Comparison of ENCODE assay signal across 25 cellular contexts in genomic region chr6:161132384-161132783, GRCh38.
DNase-seq lines count a peak whose midpoint lies in the region; ATAC-seq, FAIRE-seq and TF ChIP-seq lines count a peak whose summit lies in the region.
"Had no signal": no experiment of that assay in that cellular context is flagged by ENCODE, and none has a peak within 500 bp of the region (broad histone marks: within the 10 kb centered on the region; RNA-seq: fewer than 3 reads in every experiment).

No MANE protein-coding gene starts in this region.

- 0 out of 2 replicates have a peak, but pooled peaks have one; percentile 22 for TF ChIP-seq POLR2A in GM12878 (IDR thresholded peaks at IDR 0.05; ENCODE audit: low read depth, low read length)

- H3K9me3 Mint-ChIP-seq in activated CD4-positive, alpha-beta memory T cell treated with anti-CD3 and anti-CD28 coated beads, Interleukin-2, amount 10 ng/mL, durations not matched to agents 7 days and 5 days, result no peaks in the 10 kb centered on the region
- no peaks in the 10 kb centered on the region for H3K9me3 Mint-ChIP-seq in activated CD4-positive, alpha-beta memory T cell treated with anti-CD3 and anti-CD28 coated beads for 36 hours
- H3K9me3 Mint-ChIP-seq: HFFc6, IgD-negative memory B cell had no signal

- no peaks in the 10 kb centered on the region; the same call in 1 of the 2 replicates for H4K20me1 ChIP-seq in GM12878 (ENCODE audit: control insufficient read depth, insufficient read depth)
- H4K20me1 ChIP-seq: BLaER1 had no signal

- RAD21 ChIA-PET in GM12878 (lab: Charles Lee; ENCODE audit: unreplicated experiment), result no interaction called here

- H3K36me3 ChIP-seq in GM12878 (ENCODE audit: control insufficient read depth in 2 of 2, insufficient read depth in 2 of 2, low read length in 1 of 2) (peaks cover 1 to 6% of the 10 kb centered on the region in 2 experiments; a peak in 3 of 4 replicates), kidney (ENCODE audit: control insufficient read depth in 1 of 2, insufficient read depth in 2 of 2, low read length in 2 of 2) (peaks cover 13 to 18% of the 10 kb centered on the region in 2 donors)

- no peak overlapping the region for H3K4me3 Mint-ChIP-seq in activated CD4-positive, alpha-beta memory T cell treated with anti-CD3 and anti-CD28 coated beads, Interleukin-2, amount 10 ng/mL, durations not matched to agents 7 days and 5 days
- no peak overlapping the region for H3K4me3 Mint-ChIP-seq in activated CD4-positive, alpha-beta memory T cell treated with anti-CD3 and anti-CD28 coated beads for 36 hours
- H3K4me3 Mint-ChIP-seq: CD14-positive monocyte; CD8-positive, alpha-beta memory T cell; GM23338; HFFc6; IgD-negative memory B cell had no signal

- no peak overlapping the region for H2AFZ ChIP-seq in GM12878 (ENCODE audit: control insufficient read depth, low read depth, low read length)
- H2AFZ ChIP-seq: GM23338 had no signal

- TF ChIP-seq RAD21 in GM12878 (IDR thresholded peaks at IDR 0.05; ENCODE audit: insufficient read depth, low read depth, low read length), result no peak

- no peaks in the 10 kb centered on the region for H3K27me3 ChIP-seq in GM12878 (replicated peaks in 1 of 2; ENCODE audit: control insufficient read depth in 2 of 2, insufficient read depth in 2 of 2, low read length in 1 of 2)
- H3K27me3 ChIP-seq: BLaER1 had no signal

- ATAC-seq in GM12878, result no peak
- ATAC-seq in HG03571 (IDR thresholded peaks at IDR 0.05; ENCODE audit: unreplicated experiment), result no peak
- ATAC-seq in HG03139 (IDR thresholded peaks at IDR 0.05; ENCODE audit: unreplicated experiment), result no peak
- ATAC-seq: GM23338, HepG2 had no signal

- H3K36me3 Mint-ChIP-seq in activated CD4-positive, alpha-beta memory T cell treated with anti-CD3 and anti-CD28 coated beads, Interleukin-2, amount 10 ng/mL, durations not matched to agents 7 days and 5 days (ENCODE audit: low read depth), result peaks cover 47% of the 10 kb centered on the region
- H3K36me3 Mint-ChIP-seq in activated CD4-positive, alpha-beta memory T cell treated with anti-CD3 and anti-CD28 coated beads for 36 hours, result peaks cover 14% of the 10 kb centered on the region

- CTCF ChIA-PET in activated CD4-positive, alpha-beta memory T cell treated with anti-CD3 and anti-CD28 coated beads, Interleukin-2, amount 10 ng/mL, durations not matched to agents 7 days and 5 days (lab: Charles Lee), result interaction anchor here (2.0 kb wide), 1 partner anchor 238 kb away, joined by 6 read pairs; no protein-coding TSS in a partner anchor
- CTCF ChIA-PET in activated CD4-positive, alpha-beta memory T cell treated with anti-CD3 and anti-CD28 coated beads for 36 hours (lab: Charles Lee), result no interaction called here
- CTCF ChIA-PET in GM12878 (lab: Yijun Ruan, JAX), result no interaction called here

- no peak for TF ChIP-seq CTCF in GM12878 (IDR thresholded peaks at IDR 0.05 in 2 of 3, conservative IDR thresholded peaks at IDR 0.05 in 1 of 3; ENCODE audit: control insufficient read depth in 2 of 3, extremely low read depth in 1 of 3, insufficient read depth in 1 of 3, low read depth in 3 of 3, low read length in 3 of 3)
- TF ChIP-seq CTCF in kidney (IDR thresholded peaks at IDR 0.05; ENCODE audit: borderline replicate concordance, extremely low read depth, insufficient read depth), result no peak

- in situ Hi-C loops in GM12878 (cut with MboI), result loop anchor here (25.0 kb wide), 1 partner anchor 230 kb away; no protein-coding TSS in a partner anchor

- H3K9me3 ChIP-seq in GM12878 (replicated peaks; ENCODE audit: control insufficient read depth, insufficient read depth, low read length), result no peaks in the 10 kb centered on the region
- no peaks in the 10 kb centered on the region for H3K9me3 ChIP-seq in kidney (ENCODE audit: control insufficient read depth in 1 of 2, low read length in 2 of 2)
- H3K9me3 ChIP-seq: BLaER1 had no signal

- DNase-seq in activated CD4-positive, alpha-beta memory T cell treated with anti-CD3 and anti-CD28 coated beads, Interleukin-2, amount 10 ng/mL, durations not matched to agents 7 days and 5 days, result peak; percentile 14
- DNase-seq in activated CD4-positive, alpha-beta memory T cell treated with anti-CD3 and anti-CD28 coated beads for 36 hours, result no peak
- no peak for DNase-seq in GM12878 (ENCODE audit: low read depth, low spot score)
- DNase-seq in kidney, result peak; percentile 58
- no peak for DNase-seq in NCI-H2029 treated with DMSO at 0.1 percent for 48 hours (lab: John Stamatoyannopoulos, UW)
- DNase-seq in DMS53 (lab: John Stamatoyannopoulos, UW), result no peak
- DNase-seq: 8988T; CD8-positive, alpha-beta memory T cell; COR-L47; DND-41; EL; HCEC 1CT; HFFc6; KG1 had no signal

- H3K4me1 ChIP-seq in GM12878 (ENCODE audit: control insufficient read depth, insufficient read depth, low read length) (peaks cover 13% of the 10 kb centered on the region), kidney (ENCODE audit: control insufficient read depth in 1 of 2, insufficient read depth in 1 of 2, low read depth in 1 of 2, low read length in 2 of 2) (peaks cover 2 to 5% of the 10 kb centered on the region in 2 donors)

- TF ChIP-seq EP300 in GM12878 (IDR thresholded peaks at IDR 0.05; ENCODE audit: borderline replicate concordance in 1 of 2, control insufficient read depth in 1 of 2, low read depth in 2 of 2, low read length in 2 of 2), result no peak

- no TSS peak for BruUV-seq in GM12878 (replicated peaks; lab: Mats Ljungman, UMichigan)

- FAIRE-seq in GM12878 (lab: Jason Lieb, UNC), result no peak
- FAIRE-seq in kidney (lab: Jason Lieb, UNC), result no peak
- FAIRE-seq: D721Med, GM12892, GM18507, H54, HepG2 had no signal

- no peak overlapping the region for H3K4me2 ChIP-seq in GM12878 (ENCODE audit: control insufficient read depth, insufficient read depth)
- H3K4me2 ChIP-seq: BLaER1, GM23338 had no signal

- peaks cover 16% of the 10 kb centered on the region for H3K4me1 Mint-ChIP-seq in activated CD4-positive, alpha-beta memory T cell treated with anti-CD3 and anti-CD28 coated beads, Interleukin-2, amount 10 ng/mL, durations not matched to agents 7 days and 5 days
- peaks cover 16% of the 10 kb centered on the region for H3K4me1 Mint-ChIP-seq in activated CD4-positive, alpha-beta memory T cell treated with anti-CD3 and anti-CD28 coated beads for 36 hours (ENCODE audit: low read depth)

- no peaks in the 10 kb centered on the region for H3K27me3 Mint-ChIP-seq in activated CD4-positive, alpha-beta memory T cell treated with anti-CD3 and anti-CD28 coated beads, Interleukin-2, amount 10 ng/mL, durations not matched to agents 7 days and 5 days
- H3K27me3 Mint-ChIP-seq in activated CD4-positive, alpha-beta memory T cell treated with anti-CD3 and anti-CD28 coated beads for 36 hours, result no peaks in the 10 kb centered on the region
- H3K27me3 Mint-ChIP-seq: IgD-negative memory B cell had no signal

- no peaks in the 10 kb centered on the region for H3K79me2 ChIP-seq in GM12878 (ENCODE audit: control insufficient read depth, insufficient read depth, low read length)

- H3K4me3 ChIP-seq in GM12878 (no peak overlapping the region), kidney (ENCODE audit: low read length in 2 of 2) (no peak overlapping the region)
- H3K4me3 ChIP-seq: BLaER1, GM23338 had no signal

- intact Hi-C loops in activated CD4-positive, alpha-beta memory T cell treated with anti-CD3 and anti-CD28 coated beads for 36 hours (cut with micrococcal nuclease), result no loop called here
- intact Hi-C loops in GM12878 (cut with micrococcal nuclease; ENCODE audit: unreplicated experiment), result no loop called here
- intact Hi-C loops in kidney (cut with DNase I), result no loop called here

- POLR2A ChIA-PET in activated CD4-positive, alpha-beta memory T cell treated with anti-CD3 and anti-CD28 coated beads, Interleukin-2, amount 10 ng/mL, durations not matched to agents 7 days and 5 days (lab: Charles Lee), result no interaction called here
- POLR2A ChIA-PET in activated CD4-positive, alpha-beta memory T cell treated with anti-CD3 and anti-CD28 coated beads for 36 hours (lab: Charles Lee), result no interaction called here
- POLR2A ChIA-PET in GM12878 (lab: Charles Lee), result no interaction called here

- SMC1A ChIA-PET in GM12878 (lab: Charles Lee; ENCODE audit: uncharacterized antibody, unreplicated experiment), result interaction anchor here (0.7 to 1.0 kb wide), 2 partner anchors 8 to 93 kb away, joined by 3 to 4 read pairs; no protein-coding TSS in a partner anchor

- 98% methylated on average over 11 of the region's 11 CpGs for WGBS in GM12878 (ENCODE audit: insufficient coverage, insufficient replicate concordance, low lambda C conversion rate, missing lambda C conversion rate)

- no peak overlapping the region for H3K27ac ChIP-seq in GM12878 (ENCODE audit: control insufficient read depth, insufficient read depth)
- no peak overlapping the region for H3K27ac ChIP-seq in kidney (ENCODE audit: low read depth in 2 of 2, low read length in 2 of 2)
- H3K27ac ChIP-seq: BLaER1 had no signal

- H3K9ac ChIP-seq in GM12878 (ENCODE audit: control insufficient read depth, insufficient read depth, low read length) (no peak overlapping the region), kidney (ENCODE audit: low read length in 2 of 2) (no peak overlapping the region)
- H3K9ac ChIP-seq: BLaER1 had no signal

- H3K27ac Mint-ChIP-seq in activated CD4-positive, alpha-beta memory T cell treated with anti-CD3 and anti-CD28 coated beads, Interleukin-2, amount 10 ng/mL, durations not matched to agents 7 days and 5 days, result no peak overlapping the region
- H3K27ac Mint-ChIP-seq in activated CD4-positive, alpha-beta memory T cell treated with anti-CD3 and anti-CD28 coated beads for 36 hours, result no peak overlapping the region
- H3K27ac Mint-ChIP-seq: GM23338, HFFc6, IgD-negative memory B cell had no signal

TF ChIP-seq in GM12878, 131 proteins besides CTCF, POLR2A, EP300 and RAD21 (continues in another document):
- TF ChIP-seq BCL3 (IDR thresholded peaks at IDR 0.05; ENCODE audit: borderline replicate concordance, insufficient read depth, low read depth, low read length, poor library complexity, severe bottlenecking) (no peak), YBX1 (IDR thresholded peaks at IDR 0.05) (no peak)

Comparison
In these comparisons a context has a peak if more than half of its experiments do, and no peak if none do; other contexts are left out.
1. DNase-seq: peak in activated CD4-positive, alpha-beta memory T cell treated with anti-CD3 and anti-CD28 coated beads, Interleukin-2, amount 10 ng/mL, durations not matched to agents 7 days and 5 days (single experiment) and kidney (single experiment); none in activated CD4-positive, alpha-beta memory T cell treated with anti-CD3 and anti-CD28 coated beads for 36 hours (single experiment), GM12878 (single experiment), NCI-H2029 treated with DMSO at 0.1 percent for 48 hours (single experiment) and DMS53 (single experiment).